21 cellular contexts compared by ENCODE assay signal in genomic region chr2:70145168-70145538, GRCh38. TPM values are rescaled to one million over a fixed set of nuclear protein-coding genes. Genes with fewer than 3 reads are reported as not detected.
DNase-seq lines count a peak whose midpoint lies in the region; ATAC-seq, FAIRE-seq and TF ChIP-seq lines count a peak whose summit lies in the region.
"Had no signal": no experiment of that assay in that cellular context is flagged by ENCODE, and none has a peak within 500 bp of the region (broad histone marks: within the 10 kb centered on the region; RNA-seq: fewer than 3 reads in every experiment).

No MANE protein-coding gene starts in this region.

- ATAC-seq in K562 (no peak), GM21390 (IDR thresholded peaks at IDR 0.05; ENCODE audit: unreplicated experiment) (no peak), GM19397 (IDR thresholded peaks at IDR 0.05; ENCODE audit: unreplicated experiment) (no peak)
- ATAC-seq: heart left ventricle, upper lobe of right lung had no signal

- H2AFZ ChIP-seq in K562 (ENCODE audit: low read depth, low read length) (peak overlapping the region; percentile 9; the same call in 1 of the 2 replicates), neural progenitor cell (replicated peaks) (no peak overlapping the region)
- H2AFZ ChIP-seq: GM23248, parathyroid adenoma had no signal

- H3K27ac Mint-ChIP-seq in activated CD4-positive, alpha-beta T cell treated with anti-CD3 and anti-CD28 coated beads, Interleukin-2, amount 10 ng/mL, durations not matched to agents 24 days and 14 days: peak overlapping the region; percentile 64
- H3K27ac Mint-ChIP-seq in CD4-positive, alpha-beta memory T cell: peak overlapping the region in 6 of 7 donors; percentile 75 to 100 (median 84)
- peak overlapping the region; percentile 80 for H3K27ac Mint-ChIP-seq in neural progenitor cell

- no peaks in the 10 kb centered on the region for H3K27me3 ChIP-seq in CD4-positive, alpha-beta memory T cell (ENCODE audit: insufficient read depth, low read length)
- H3K27me3 ChIP-seq in K562 (ENCODE audit: control insufficient read depth in 2 of 2, insufficient read depth in 2 of 2, low read length in 2 of 2): no peaks in the 10 kb centered on the region
- H3K27me3 ChIP-seq in neural progenitor cell: no peaks in the 10 kb centered on the region
- H3K27me3 ChIP-seq: BLaER1, heart left ventricle, sigmoid colon, upper lobe of right lung had no signal

- H3K27me3 Mint-ChIP-seq in activated CD4-positive, alpha-beta T cell treated with anti-CD3 and anti-CD28 coated beads, Interleukin-2, amount 10 ng/mL, durations not matched to agents 24 days and 14 days: no peaks in the 10 kb centered on the region
- peaks cover 0 to 2% of the 10 kb centered on the region in 2 donors for H3K27me3 Mint-ChIP-seq in CD4-positive, alpha-beta memory T cell
- peaks cover 11% of the 10 kb centered on the region for H3K27me3 Mint-ChIP-seq in neural progenitor cell (ENCODE audit: insufficient read depth, low read depth)

- H3K9ac ChIP-seq in K562 (ENCODE audit: insufficient read depth in 1 of 2, low read depth in 2 of 2, low read length in 2 of 2) (peak overlapping the region in 1 of 2 experiments; percentile 18; a peak in 1 of 4 replicates), neural progenitor cell (no peak overlapping the region)
- H3K9ac ChIP-seq: BLaER1, GM23248, parathyroid adenoma had no signal

- peaks cover 30% of the 10 kb centered on the region for H3F3A ChIP-seq in neural progenitor cell (ENCODE audit: low read depth)

- no peaks in the 10 kb centered on the region for H4K20me1 ChIP-seq in K562 (replicated peaks; ENCODE audit: control insufficient read depth, insufficient read depth, low read length)
- no peaks in the 10 kb centered on the region for H4K20me1 ChIP-seq in neural progenitor cell (ENCODE audit: low read depth)
- H4K20me1 ChIP-seq: BLaER1 had no signal

- no peaks in the 10 kb centered on the region for H3K9me3 Mint-ChIP-seq in activated CD4-positive, alpha-beta T cell treated with anti-CD3 and anti-CD28 coated beads, Interleukin-2, amount 10 ng/mL, durations not matched to agents 24 days and 14 days
- peaks cover 0 to 2% (median 0%) of the 10 kb centered on the region in 8 donors for H3K9me3 Mint-ChIP-seq in CD4-positive, alpha-beta memory T cell
- peaks cover 3% of the 10 kb centered on the region for H3K9me3 Mint-ChIP-seq in neural progenitor cell

- no peak for DNase-seq in activated CD4-positive, alpha-beta T cell treated with anti-CD3 and anti-CD28 coated beads, Interleukin-2, amount 10 ng/mL, durations not matched to agents 24 days and 14 days
- DNase-seq in activated CD4-positive, alpha-beta T cell treated with anti-CD3 and anti-CD28 coated beads for 4 hours: no peak
- no peak for DNase-seq in CD4-positive, alpha-beta memory T cell
- DNase-seq in K562 (ENCODE audit: extremely low read depth in 1 of 4, low spot score in 3 of 4) (no peak), neural progenitor cell (ENCODE audit: low spot score) (no peak)
- DNase-seq in stimulated activated CD4-positive, alpha-beta T cell treated with anti-CD3 and anti-CD28 coated beads, Interleukin-1b, Interleukin-23, amount 100 ng/mL, for 48 hours: no peak
- DNase-seq: activated gamma-delta T cell, GDM1, GM23248, heart left ventricle, NCI-H1105, NCI-H2107, sigmoid colon, upper lobe of right lung had no signal

- H3K36me3 ChIP-seq in CD4-positive, alpha-beta memory T cell (ENCODE audit: insufficient read depth, low read length): no peaks in the 10 kb centered on the region
- H3K36me3 ChIP-seq in K562 (ENCODE audit: control insufficient read depth, insufficient read depth, low read length): peaks cover 4% of the 10 kb centered on the region; the same call in 1 of the 3 replicates
- no peaks in the 10 kb centered on the region for H3K36me3 ChIP-seq in neural progenitor cell
- H3K36me3 ChIP-seq: upper lobe of right lung had no signal

- POLR2A ChIA-PET in CD4-positive, alpha-beta memory T cell (lab: Charles Lee; ENCODE audit: partially characterized antibody): interaction anchor here (0.8 to 25.9 kb wide), 7 partner anchors 13 to 256 kb away, joined by 3 to 2231 read pairs (median 6); partner anchors contain the start of genes C2orf42, PCBP1 and PCYOX1
- POLR2A ChIA-PET in K562 (lab: Yijun Ruan, JAX): interaction anchor here (0.6 to 1.5 kb wide), 8 partner anchors 12 to 231 kb away, joined by 3 to 10 read pairs (median 4); partner anchors contain the start of gene MXD1

- TF ChIP-seq POLR2A in K562 (conservative IDR thresholded peaks at IDR 0.05): no peak

- FAIRE-seq in K562 (lab: Jason Lieb, UNC): no peak
- FAIRE-seq: A204.1, colon, endothelial cell of umbilical vein had no signal

- H3K4me1 Mint-ChIP-seq in activated CD4-positive, alpha-beta T cell treated with anti-CD3 and anti-CD28 coated beads, Interleukin-2, amount 10 ng/mL, durations not matched to agents 24 days and 14 days: peaks cover 50% of the 10 kb centered on the region
- H3K4me1 Mint-ChIP-seq in CD4-positive, alpha-beta memory T cell: peaks cover 28 to 51% (median 36%) of the 10 kb centered on the region in 4 donors
- peaks cover 29% of the 10 kb centered on the region for H3K4me1 Mint-ChIP-seq in neural progenitor cell

- CTCF ChIA-PET in CD4-positive, alpha-beta memory T cell (lab: Charles Lee; ENCODE audit: partially characterized antibody): interaction anchor here (1.1 to 7.3 kb wide), 6 partner anchors 21 to 232 kb away, joined by 3 to 86 read pairs (median 5); partner anchors contain the start of gene MXD1
- CTCF ChIA-PET in K562 (lab: Yijun Ruan, JAX; ENCODE audit: low intra/inter-chr PET ratio): no interaction called here

- H3K4me1 ChIP-seq in CD4-positive, alpha-beta memory T cell (ENCODE audit: insufficient read depth, low read length): peaks cover 38% of the 10 kb centered on the region
- H3K4me1 ChIP-seq in K562 (replicated peaks in 1 of 2; ENCODE audit: control insufficient read depth in 2 of 2, insufficient read depth in 2 of 2, low read length in 2 of 2) (peaks cover 35 to 44% of the 10 kb centered on the region in 2 experiments), neural progenitor cell (peaks cover 16% of the 10 kb centered on the region)

- no peak for TF ChIP-seq EP300 in K562 (IDR thresholded peaks at IDR 0.05; ENCODE audit: low read length)

- in situ Hi-C loops in K562 (cut with MboI): no loop called here

- H3K27ac ChIP-seq in CD4-positive, alpha-beta memory T cell (ENCODE audit: low read depth, low read length): no peak overlapping the region
- H3K27ac ChIP-seq in K562 (ENCODE audit: extremely low read depth, low read depth, low read length) (no peak overlapping the region; the same call in 2 of the 3 replicates), neural progenitor cell (no peak overlapping the region)
- H3K27ac ChIP-seq: BLaER1, GM23248, heart left ventricle, parathyroid adenoma, sigmoid colon, upper lobe of right lung had no signal

- H3K4me3 ChIP-seq in CD4-positive, alpha-beta memory T cell (ENCODE audit: low read length in 2 of 2): no peak overlapping the region
- no peak overlapping the region for H3K4me3 ChIP-seq in K562
- no peak overlapping the region for H3K4me3 ChIP-seq in neural progenitor cell
- H3K4me3 ChIP-seq: BLaER1, GM23248, heart left ventricle, sigmoid colon, upper lobe of right lung had no signal

- no peak for TF ChIP-seq RAD21 in K562 (CRISPR knock-in tag; conservative IDR thresholded peaks at IDR 0.05 in 1 of 2, IDR thresholded peaks at IDR 0.05 in 1 of 2)

- no peaks in the 10 kb centered on the region for H3K9me1 ChIP-seq in K562 (ENCODE audit: control insufficient read depth, insufficient read depth, low read length)

- H3K4me3 Mint-ChIP-seq in activated CD4-positive, alpha-beta T cell treated with anti-CD3 and anti-CD28 coated beads, Interleukin-2, amount 10 ng/mL, durations not matched to agents 24 days and 14 days: no peak overlapping the region
- H3K4me3 Mint-ChIP-seq in CD4-positive, alpha-beta memory T cell: no peak overlapping the region
- peak overlapping the region; percentile 24 for H3K4me3 Mint-ChIP-seq in neural progenitor cell

- no peak overlapping the region for H3K4me2 ChIP-seq in K562 (ENCODE audit: insufficient read depth, low read length)
- no peak overlapping the region for H3K4me2 ChIP-seq in neural progenitor cell
- H3K4me2 ChIP-seq: BLaER1 had no signal

- H3K9me3 ChIP-seq in CD4-positive, alpha-beta memory T cell (ENCODE audit: control insufficient read depth in 1 of 2, low read length in 2 of 2): no peaks in the 10 kb centered on the region
- no peaks in the 10 kb centered on the region for H3K9me3 ChIP-seq in K562 (replicated peaks; ENCODE audit: control insufficient read depth, insufficient read depth, low read depth, low read length)
- no peaks in the 10 kb centered on the region for H3K9me3 ChIP-seq in neural progenitor cell (ENCODE audit: low read depth)
- H3K9me3 ChIP-seq: BLaER1, heart left ventricle, sigmoid colon, upper lobe of right lung had no signal

- WGBS in K562 (ENCODE audit: insufficient coverage, low coverage, missing lambda C conversion rate): 88% methylated on average over 5 of the region's 5 CpGs

- peaks cover 17% of the 10 kb centered on the region for H3K36me3 Mint-ChIP-seq in activated CD4-positive, alpha-beta T cell treated with anti-CD3 and anti-CD28 coated beads, Interleukin-2, amount 10 ng/mL, durations not matched to agents 24 days and 14 days (ENCODE audit: low read depth)
- peaks cover 9 to 18% of the 10 kb centered on the region in 2 donors for H3K36me3 Mint-ChIP-seq in CD4-positive, alpha-beta memory T cell
- peaks cover 10% of the 10 kb centered on the region for H3K36me3 Mint-ChIP-seq in neural progenitor cell

- no peak for TF ChIP-seq CTCF in K562 (IDR thresholded peaks at IDR 0.05 in 2 of 3, conservative IDR thresholded peaks at IDR 0.05 in 1 of 3; ENCODE audit: insufficient read depth in 2 of 3, low read depth in 1 of 3, low read length in 3 of 3)
- no peak for TF ChIP-seq CTCF in neural progenitor cell (IDR thresholded peaks at IDR 0.05)

- intact Hi-C loops in activated CD4-positive, alpha-beta T cell treated with anti-CD3 and anti-CD28 coated beads, Interleukin-2, amount 10 ng/mL, durations not matched to agents 24 days and 14 days (cut with micrococcal nuclease): no loop called here
- intact Hi-C loops in CD4-positive, alpha-beta memory T cell (cut with micrococcal nuclease): loop anchor here (10.0 kb wide), 1 partner anchor 200 kb away; no protein-coding TSS in a partner anchor
- intact Hi-C loops in K562 (cut with micrococcal nuclease): no loop called here

- BruUV-seq in K562 (replicated peaks; lab: Mats Ljungman, UMichigan): no TSS peak

- peaks cover 17% of the 10 kb centered on the region for H3K79me2 ChIP-seq in K562 (ENCODE audit: control insufficient read depth, insufficient read depth, low read length)
- H3K79me2 ChIP-seq in neural progenitor cell (ENCODE audit: low read depth): no peaks in the 10 kb centered on the region
- H3K79me2 ChIP-seq: parathyroid adenoma had no signal

RNA-seq across cellular contexts. Expression of gene C2orf42, which starts 45.7 kb away (rescaled TPM):
- 18.5 and 19.6 TPM in 2 replicates for total RNA-seq in activated CD4-positive, alpha-beta T cell treated with anti-CD3 and anti-CD28 coated beads, Interleukin-2, amount 10 ng/mL, durations not matched to agents 24 days and 14 days
- 10 to 100 TPM; 36.7 to 47.9 TPM for total RNA-seq in CD4-positive, alpha-beta memory T cell
- 10 to 100 TPM; 22.4 to 26.6 TPM for polyA plus RNA-seq in CD4-positive, alpha-beta memory T cell
- 50.0 and 60.5 TPM in 2 replicates for total RNA-seq in K562 (2011; cell fraction: chromatin; rRNA removed; ENCODE audit: low replicate concordance)
- total RNA-seq in K562 (2011; cell fraction: nucleolus; rRNA removed): 36.7 and 37.4 TPM in 2 replicates
- total RNA-seq in K562 (2011; cell fraction: nucleoplasm; rRNA removed): 43.0 and 56.3 TPM in 2 replicates
- total RNA-seq in K562 (2014; rRNA removed) (9.4 and 10.9 TPM in 2 replicates), K562 (2014; rRNA removed; fragmentation: Illumina TruSeq; extraction: Trizol) (7.1 and 7.7 TPM in 2 replicates), K562 (2015; rRNA removed; fragmentation: Illumina TruSeq; extraction: Trizol) (6.7 and 7.5 TPM in 2 replicates), K562 (2021) (7.3 and 9.6 TPM in 2 replicates), neural progenitor cell (ENCODE audit: low replicate concordance) (24.1 and 25.4 TPM in 2 replicates)
- polyA plus RNA-seq in K562 (2011; rRNA removed) (5.9 and 7.7 TPM in 2 replicates), K562 (2014; fragmentation: Illumina TruSeq; extraction: Trizol) (5.8 and 7.1 TPM in 2 replicates), K562 (2014; fragmentation: Nextera tagmentation; extraction: Ambion mirVana) (1 to 10 TPM; 4.6 to 4.9 TPM), K562 (2014; rRNA removed) (5.6 and 8.4 TPM in 2 replicates)
- polyA plus RNA-seq in K562 (2011; cell fraction: cytosol; rRNA removed): 2.8 and 4.8 TPM in 2 replicates
- 10.2 and 15.6 TPM in 2 replicates for polyA plus RNA-seq in K562 (2011; cell fraction: nucleus; rRNA removed)
- 4.8 and 5.4 TPM in 2 replicates for polyA plus RNA-seq in K562 (2012)
- 20.2 and 25.2 TPM in 2 replicates for polyA minus RNA-seq in K562 (2011; rRNA and poly(A)+ RNA removed)
- 5.1 and 7.4 TPM in 2 replicates for polyA minus RNA-seq in K562 (2011; cell fraction: cytosol; rRNA and poly(A)+ RNA removed)
- polyA minus RNA-seq in K562 (2011; cell fraction: nucleus; rRNA and poly(A)+ RNA removed): 16.3 and 20.2 TPM in 2 replicates

RNA-seq across cellular contexts. Expression of gene PCBP1, which starts 57.9 kb away (rescaled TPM):
- total RNA-seq in activated CD4-positive, alpha-beta T cell treated with anti-CD3 and anti-CD28 coated beads, Interleukin-2, amount 10 ng/mL, durations not matched to agents 24 days and 14 days: 443 and 447 TPM in 2 replicates
- total RNA-seq in CD4-positive, alpha-beta memory T cell: 100 to 1,000 TPM; 372 to 383 TPM
- 100 to 1,000 TPM; 116 to 153 TPM for polyA plus RNA-seq in CD4-positive, alpha-beta memory T cell
- 30.2 and 53.7 TPM in 2 replicates for total RNA-seq in K562 (2011; cell fraction: chromatin; rRNA removed; ENCODE audit: low replicate concordance)
- total RNA-seq in K562 (2011; cell fraction: nucleolus; rRNA removed): 60.7 and 63.0 TPM in 2 replicates
- 58.0 and 69.2 TPM in 2 replicates for total RNA-seq in K562 (2011; cell fraction: nucleoplasm; rRNA removed)
- 78.1 and 99.4 TPM in 2 replicates for total RNA-seq in K562 (2014; rRNA removed)
- 58.9 and 61.9 TPM in 2 replicates for total RNA-seq in K562 (2014; rRNA removed; fragmentation: Illumina TruSeq; extraction: Trizol)
- 72.5 and 76.0 TPM in 2 replicates for total RNA-seq in K562 (2015; rRNA removed; fragmentation: Illumina TruSeq; extraction: Trizol)
- total RNA-seq in K562 (2021): 407 and 420 TPM in 2 replicates
- 122 and 123 TPM in 2 replicates for polyA plus RNA-seq in K562 (2011; rRNA removed)
- polyA plus RNA-seq in K562 (2011; cell fraction: cytosol; rRNA removed): 131 and 249 TPM in 2 replicates
- 78.5 and 114 TPM in 2 replicates for polyA plus RNA-seq in K562 (2011; cell fraction: nucleus; rRNA removed)
- polyA plus RNA-seq in K562 (2012): 431 TPM in 2 replicates
- polyA plus RNA-seq in K562 (2014; fragmentation: Illumina TruSeq; extraction: Trizol): 347 and 391 TPM in 2 replicates
- polyA plus RNA-seq in K562 (2014; fragmentation: Nextera tagmentation; extraction: Ambion mirVana): 10 to 100 TPM; 19.2 to 23.9 TPM
- 212 and 227 TPM in 2 replicates for polyA plus RNA-seq in K562 (2014; rRNA removed)
- 55.6 and 69.8 TPM in 2 replicates for polyA minus RNA-seq in K562 (2011; rRNA and poly(A)+ RNA removed)
- 92.3 and 95.3 TPM in 2 replicates for polyA minus RNA-seq in K562 (2011; cell fraction: cytosol; rRNA and poly(A)+ RNA removed)
- polyA minus RNA-seq in K562 (2011; cell fraction: nucleus; rRNA and poly(A)+ RNA removed): 36.1 and 36.7 TPM in 2 replicates
- total RNA-seq in neural progenitor cell (ENCODE audit: low replicate concordance): 62.0 and 82.0 TPM in 2 replicates
